6 cellular contexts compared by ENCODE assay signal in genomic region chr16:668519-669171, GRCh38. TPM values are rescaled to one million over a fixed set of nuclear protein-coding genes. Genes with fewer than 3 reads are reported as not detected.
DNase-seq lines count a peak whose midpoint lies in the region; ATAC-seq and TF ChIP-seq lines count a peak whose summit lies in the region.

No MANE protein-coding gene starts in this region.

- peaks cover 10% of the 10 kb centered on the region for H3K4me1 ChIP-seq in SJSA1 (replicated peaks)

- peaks cover 65% of the 10 kb centered on the region for H3K36me3 ChIP-seq in SJSA1

- no peak for ATAC-seq in GM19351 (IDR thresholded peaks at IDR 0.05; ENCODE audit: unreplicated experiment)

- DNase-seq in GM12864 (ENCODE audit: low read depth), result no peak
- peak in 1 of 2 experiments; percentile 26 for DNase-seq in SJSA1 (ENCODE audit: low read depth in 1 of 2, low spot score in 2 of 2)
- DNase-seq in stimulated activated CD4-positive, alpha-beta T cell treated with anti-CD3 and anti-CD28 coated beads, Interleukin-4, amount 100 ng/mL, for 4 hours, result no peak
- DNase-seq in HEK293T (ENCODE audit: extremely low spot score), result no peak

- H3K27me3 ChIP-seq in SJSA1 (replicated peaks), result no peaks in the 10 kb centered on the region

- no peak for TF ChIP-seq CTCF in GM12864 (IDR thresholded peaks at IDR 0.05; ENCODE audit: low read depth, low read length, missing control alignments)

- H3K4me3 ChIP-seq in GM12864 (ENCODE audit: low read depth, low read length) (peak overlapping the region; percentile 73), SJSA1 (peak overlapping the region; percentile 80), iPS-18c (ENCODE audit: insufficient read depth, low read depth, low read length) (peak overlapping the region; percentile 87)

- peak overlapping the region; percentile 23; the same call in 1 of the 2 replicates for H3K27ac ChIP-seq in SJSA1

- CTCF ChIA-PET in HEK293T (lab: Yijun Ruan, JAX), result no interaction called here

- H3K9me3 ChIP-seq in SJSA1 (replicated peaks) (no peaks in the 10 kb centered on the region), iPS-18c (ENCODE audit: control insufficient read depth, insufficient read depth, low read length) (no peaks in the 10 kb centered on the region)

- POLR2A ChIA-PET in HEK293T (lab: Yijun Ruan, JAX), result interaction anchor here (1.1 to 3.0 kb wide), 3 partner anchors 11 to 33 kb away, joined by 3 to 13 read pairs (median 9); partner anchors contain the start of genes METTL26 and STUB1

TF ChIP-seq in HEK293T, 16 proteins besides CTCF, POLR2A, EP300 and RAD21:
- TF ChIP-seq LEF1 (IDR thresholded peaks at IDR 0.05; ENCODE audit: borderline replicate concordance) (no peak), L3MBTL2 (conservative IDR thresholded peaks at IDR 0.05) (no peak), CTBP1 (IDR thresholded peaks at IDR 0.05; ENCODE audit: borderline replicate concordance) (no peak), TARDBP (IDR thresholded peaks at IDR 0.05) (no peak), SUZ12 (IDR thresholded peaks at IDR 0.05) (no peak), HDGF (IDR thresholded peaks at IDR 0.05; ENCODE audit: borderline replicate concordance) (no peak), ZNF384 (IDR thresholded peaks at IDR 0.05) (no peak), NFRKB (IDR thresholded peaks at IDR 0.05) (no peak), ARNT (IDR thresholded peaks at IDR 0.05) (no peak), SP1 (IDR thresholded peaks at IDR 0.05) (no peak), BHLHE40 (IDR thresholded peaks at IDR 0.05; ENCODE audit: borderline replicate concordance) (no peak), FOXA1 (IDR thresholded peaks at IDR 0.05) (no peak), PKNOX1 (IDR thresholded peaks at IDR 0.05) (no peak), ELF4 (IDR thresholded peaks at IDR 0.05) (no peak), FOXM1 (IDR thresholded peaks at IDR 0.05; ENCODE audit: borderline replicate concordance) (no peak), FOXK2 (IDR thresholded peaks at IDR 0.05) (no peak)
TF ChIP-seq in HEK293T: peak in this region for 0.

RNA-seq across cellular contexts. Expression of gene RHOT2, which starts 0.7 kb away (rescaled TPM):
- 51.2 and 64.3 TPM in 2 replicates for total RNA-seq in SJSA1 (2014; rRNA removed; shearing (Covaris generic))

RNA-seq across cellular contexts. Expression of gene RHBDL1, which starts 6.8 kb away (rescaled TPM):
- 1.1 and 13.1 TPM in 2 replicates for total RNA-seq in SJSA1 (2014; rRNA removed; shearing (Covaris generic))

RNA-seq across cellular contexts. Expression of gene STUB1, which starts 11.6 kb away (rescaled TPM):
- 150 and 253 TPM in 2 replicates for total RNA-seq in SJSA1 (2014; rRNA removed; shearing (Covaris generic))

RNA-seq across cellular contexts. Expression of gene JMJD8, which starts 15.5 kb away (rescaled TPM):
- total RNA-seq in SJSA1 (2014; rRNA removed; shearing (Covaris generic)), result 13.9 and 25.7 TPM in 2 replicates

RNA-seq across cellular contexts. Expression of gene WDR90, which starts 19.5 kb away (rescaled TPM):
- 12.1 and 31.9 TPM in 2 replicates for total RNA-seq in SJSA1 (2014; rRNA removed; shearing (Covaris generic))
